ENCODE assay signal across 26 cellular contexts in genomic region chr7:35702541-35702940, GRCh38. TPM values are rescaled to one million over a fixed set of nuclear protein-coding genes. Genes with fewer than 3 reads are reported as not detected.
DNase-seq lines count a peak whose midpoint lies in the region; ATAC-seq, FAIRE-seq and TF ChIP-seq lines count a peak whose summit lies in the region.
"Had no signal": no experiment of that assay in that cellular context is flagged by ENCODE, and none has a peak within 500 bp of the region (broad histone marks: within the 10 kb centered on the region; RNA-seq: fewer than 3 reads in every experiment).

No MANE protein-coding gene starts in this region.

- intact Hi-C loops in left lung (cut with DNase I) = loop anchor here in 1 of 2 donors (10.0 kb wide), 1 partner anchor 102 kb away; the partner anchor contains the start of gene SEPTIN7

- H2BK5ac ChIP-seq in H1 (ENCODE audit: low read depth, low read length) = no peak overlapping the region

- H3K4me3 ChIP-seq in H1 (ENCODE audit: extremely low read depth in 1 of 4, insufficient read depth in 2 of 4, low read depth in 3 of 4, low read length in 4 of 4) (no peak overlapping the region), left lung (no peak overlapping the region), brain microvascular endothelial cell (ENCODE audit: low read depth, low read length) (no peak overlapping the region)
- H3K4me3 ChIP-seq: GM12878, GM23338, HAP-1, MG63, SK-N-MC had no signal

- WGBS in H1 (ENCODE audit: extremely low coverage in 1 of 2, insufficient coverage in 1 of 2, insufficient read length in 1 of 2, insufficient replicate concordance in 2 of 2, low coverage in 1 of 2, low lambda C conversion rate in 2 of 2, missing lambda C conversion rate in 1 of 2), 2 experiments = 87% methylated on average over 4 of the region's 4 CpGs; no CpG with 5 or more reads in 1 of the 2 experiments

- H3K4ac ChIP-seq in H1 (replicated peaks; ENCODE audit: insufficient read length, low read depth, low read length) = no peak overlapping the region

- TF ChIP-seq CTCF in H1 (IDR thresholded peaks at IDR 0.05; ENCODE audit: control extremely low read depth in 1 of 3, insufficient read depth in 1 of 3, low read depth in 1 of 3, low read length in 3 of 3) = no peak
- no peak for TF ChIP-seq CTCF in left lung (IDR thresholded peaks at IDR 0.05)
- TF ChIP-seq CTCF in brain microvascular endothelial cell (IDR thresholded peaks at IDR 0.05; ENCODE audit: low read depth, low read length, missing control alignments) = no peak

- in situ Hi-C loops in brain microvascular endothelial cell (cut with HindIII; ENCODE audit: low pct_ligation_motif_present, low sequenced_read_pairs) = no loop called here

- H3K9ac ChIP-seq in H1 (replicated peaks in 1 of 4; ENCODE audit: extremely low read depth in 1 of 4, low read depth in 3 of 4, low read length in 3 of 4) = no peak overlapping the region

- no peak overlapping the region for H4K91ac ChIP-seq in H1 (replicated peaks; ENCODE audit: insufficient read length, low read length)

- no peaks in the 10 kb centered on the region for H3K27me3 ChIP-seq in H1 (replicated peaks in 1 of 4; ENCODE audit: control insufficient read depth in 3 of 4, extremely low read depth in 1 of 4, insufficient read depth in 3 of 4, low read length in 3 of 4)
- H3K27me3 ChIP-seq in left lung = no peaks in the 10 kb centered on the region
- no peaks in the 10 kb centered on the region for H3K27me3 ChIP-seq in brain microvascular endothelial cell (replicated peaks)
- H3K27me3 ChIP-seq: MG63 had no signal

- no peak for TF ChIP-seq RAD21 in H1 (IDR thresholded peaks at IDR 0.05 in 1 of 2, conservative IDR thresholded peaks at IDR 0.05 in 1 of 2; ENCODE audit: low read depth in 2 of 2, low read length in 2 of 2)

- no peak overlapping the region for H2BK15ac ChIP-seq in H1 (ENCODE audit: low read length)

- no peaks in the 10 kb centered on the region for H3K36me3 ChIP-seq in H1 (ENCODE audit: control insufficient read depth in 2 of 4, insufficient read depth in 4 of 4, low read length in 3 of 4)
- no peaks in the 10 kb centered on the region for H3K36me3 ChIP-seq in left lung
- no peaks in the 10 kb centered on the region for H3K36me3 ChIP-seq in brain microvascular endothelial cell (replicated peaks)
- H3K36me3 ChIP-seq: HAP-1, MG63 had no signal

- H3K4me2 ChIP-seq in H1 (ENCODE audit: insufficient read depth in 1 of 2, low read depth in 2 of 2, low read length in 2 of 2) = no peak overlapping the region
- H3K4me2 ChIP-seq: GM23338 had no signal

- no peak overlapping the region for H3K18ac ChIP-seq in H1 (ENCODE audit: extremely low read depth, low read length)

- no peak overlapping the region for H2AFZ ChIP-seq in H1 (ENCODE audit: low read length)
- H2AFZ ChIP-seq: GM23338 had no signal

- TF ChIP-seq EP300 in H1 (IDR thresholded peaks at IDR 0.05; ENCODE audit: borderline replicate concordance in 1 of 2, low read depth in 2 of 2, low read length in 2 of 2) = no peak

- DNase-seq in DMS79 treated with DMSO at 0.1 percent for 48 hours (lab: John Stamatoyannopoulos, UW) = peak; percentile 23
- DNase-seq in ELR (ENCODE audit: low read depth) = peak; percentile 53
- DNase-seq in H1 (ENCODE audit: low read depth in 1 of 2, low spot score in 2 of 2) = no peak
- no peak for DNase-seq in left lung
- DNase-seq in ecto neural progenitor cell (ENCODE audit: low spot score) = no peak
- no peak for DNase-seq in brain microvascular endothelial cell
- no peak for DNase-seq in SIG-M5 treated with dmso at 0.1 percent for 504 hours (lab: John Stamatoyannopoulos, UW; ENCODE audit: unreplicated experiment)
- DNase-seq: C1 segment of cervical spinal cord; CD4-positive, alpha-beta memory T cell; COR-L47; GDM1; KBM-7; MG63; NCI-H1105 treated with DMSO at 0.1 percent for 48 hours; NCI-H2029; NCI-H226; NCI-H510A; NCI-H69; SHP77 treated with DMSO at 0.1 percent for 48 hours; SW 1271 had no signal

- H2BK12ac ChIP-seq in H1 (ENCODE audit: low read depth, low read length) = no peak overlapping the region

- no peak overlapping the region for H3K23ac ChIP-seq in H1 (ENCODE audit: insufficient read length)

- no peaks in the 10 kb centered on the region for H4K20me1 ChIP-seq in H1 (replicated peaks in 1 of 2; ENCODE audit: control insufficient read depth in 1 of 2, insufficient read depth in 2 of 2, low read length in 2 of 2)

- H3K27ac ChIP-seq in H1 (ENCODE audit: low read depth, low read length) (no peak overlapping the region), left lung (no peak overlapping the region), brain microvascular endothelial cell (no peak overlapping the region)
- H3K27ac ChIP-seq: HL-60, RWPE1, SK-N-MC had no signal

- no peak overlapping the region for H2BK20ac ChIP-seq in H1 (ENCODE audit: low read length)

- CTCF ChIA-PET in H1 (lab: Charles Lee; ENCODE audit: partially characterized antibody) = no interaction called here

- H4K5ac ChIP-seq in H1 (ENCODE audit: insufficient read length, low read depth, low read length) = no peak overlapping the region

- H2AK5ac ChIP-seq in H1 (ENCODE audit: low read depth, low read length) = no peak overlapping the region

- no peaks in the 10 kb centered on the region for H3K79me1 ChIP-seq in H1 (ENCODE audit: low read depth, low read length)

- no peak overlapping the region for H3K14ac ChIP-seq in H1 (ENCODE audit: insufficient read length)

- H3K56ac ChIP-seq in H1 (replicated peaks; ENCODE audit: insufficient read length, low read depth, low read length) = no peak overlapping the region

- no peaks in the 10 kb centered on the region for H3K79me2 ChIP-seq in H1 (ENCODE audit: control insufficient read depth in 1 of 2, insufficient read depth in 2 of 2, low read length in 2 of 2)

- no peaks in the 10 kb centered on the region for H3K9me3 ChIP-seq in H1 (ENCODE audit: insufficient read depth in 2 of 2, low read depth in 1 of 2, low read length in 1 of 2)
- H3K9me3 ChIP-seq in left lung = no peaks in the 10 kb centered on the region
- H3K9me3 ChIP-seq: HAP-1, MG63 had no signal

- H3K23me2 ChIP-seq in H1 (ENCODE audit: low read depth, low read length) = no peaks in the 10 kb centered on the region

- H2BK120ac ChIP-seq in H1 (replicated peaks; ENCODE audit: low read depth, low read length) = no peak overlapping the region

- POLR2A ChIA-PET in H1 (lab: Charles Lee; ENCODE audit: partially characterized antibody) = interaction anchor here (1.9 kb wide), 1 partner anchor 98 kb away, joined by 7 read pairs; the partner anchor contains the start of gene SEPTIN7

- peak; percentile 41 for ATAC-seq in left lung
- ATAC-seq: GM12878, GM23338 had no signal

- TF ChIP-seq POLR2A in H1 (IDR thresholded peaks at IDR 0.05; ENCODE audit: control extremely low read depth in 1 of 2, low read depth in 2 of 2, low read length in 2 of 2) = no peak

- H4K8ac ChIP-seq in H1 (ENCODE audit: extremely low read depth, insufficient read depth, low read length) = no peak overlapping the region

- FAIRE-seq in H1 (lab: Jason Lieb, UNC) = no peak
- FAIRE-seq: GM12878 had no signal

- no peaks in the 10 kb centered on the region for H3K4me1 ChIP-seq in H1 (replicated peaks in 1 of 4; ENCODE audit: control insufficient read depth in 3 of 4, insufficient read depth in 4 of 4, low read length in 3 of 4)
- H3K4me1 ChIP-seq in left lung = peaks cover 0 to 4% of the 10 kb centered on the region in 2 donors

TF ChIP-seq in H1, 55 proteins besides CTCF, POLR2A, EP300 and RAD21:
- TF ChIP-seq BRCA1 (IDR thresholded peaks at IDR 0.05; ENCODE audit: low read depth, low read length) = no peak
- peak; percentile 26; the same call in 1 of the 2 replicates for TF ChIP-seq MAFK (IDR thresholded peaks at IDR 0.05; ENCODE audit: low read depth, low read length)

RNA-seq across cellular contexts. Expression of gene HERPUD2, which starts 7.6 kb away (rescaled TPM):
- 15.6 and 18.3 TPM in 2 replicates for total RNA-seq in H1 (2021; fragmentation: NEBNext Ultra II Directional; extraction: Animal tissue kit (Norgen Biotek cat#: 25700))
- 27.3 and 28.7 TPM in 2 replicates for polyA plus RNA-seq in H1 (2011; rRNA removed)
- polyA plus RNA-seq in H1 (2011; cell fraction: cytosol; rRNA removed) = 23.1 TPM
- 32.2 TPM for polyA plus RNA-seq in H1 (2011; cell fraction: nucleus; rRNA removed)
- 11.1 to 19.8 TPM (median 14.7 TPM) in 4 replicates for polyA plus RNA-seq in H1 (2012, experiment 1 of 2)
- 4.5 TPM for polyA plus RNA-seq in H1 (2012, experiment 2 of 2)
- polyA plus RNA-seq in H1 (2013, experiment 1 of 2) = 15.0 TPM
- polyA plus RNA-seq in H1 (2013, experiment 2 of 2) = 16.9 TPM
- polyA minus RNA-seq in H1 (2011; rRNA and poly(A)+ RNA removed) = 77.2 and 77.4 TPM in 2 replicates
- 26.1 TPM for polyA minus RNA-seq in H1 (2011; cell fraction: cytosol; rRNA and poly(A)+ RNA removed)
- 49.5 TPM for polyA minus RNA-seq in H1 (2011; cell fraction: nucleus; rRNA and poly(A)+ RNA removed)
- total RNA-seq in left lung = 10 to 100 TPM; 31.3 to 31.6 TPM

Comparison
In these comparisons a context has a peak if more than half of its experiments do, and no peak if none do; other contexts are left out.
1. DNase-seq: peak in DMS79 treated with DMSO at 0.1 percent for 48 hours (single experiment) and ELR (single experiment); none in H1 (0 of 2), left lung (0 of 2), ecto neural progenitor cell (single experiment), brain microvascular endothelial cell (single experiment) and SIG-M5 treated with dmso at 0.1 percent for 504 hours (single experiment).